18 cellular contexts compared by ENCODE assay signal in the genomic region with DNA sequence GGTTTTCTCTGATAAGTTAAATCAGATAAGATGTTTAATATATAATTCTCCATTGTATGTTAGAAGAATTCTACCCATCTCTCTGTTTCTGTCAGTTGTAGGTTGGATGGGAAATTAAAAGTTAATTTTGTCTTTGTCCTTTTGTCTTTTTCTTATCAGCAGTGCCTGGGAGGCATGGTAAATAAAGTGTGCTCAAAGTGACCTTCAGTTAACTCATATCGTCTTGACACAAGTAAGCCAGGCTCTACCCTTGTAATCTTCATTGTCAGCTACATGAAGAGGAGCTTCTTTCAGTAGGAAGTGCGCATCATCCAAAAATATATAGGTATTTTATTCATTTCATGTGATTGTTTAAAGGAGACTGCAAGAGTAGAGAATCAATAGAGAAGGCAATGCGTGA.
A peak's percentile ranks its signal among the peaks of the same experiment; 100 is the strongest.
DNase-seq lines count a peak whose midpoint lies in the region; ATAC-seq and TF ChIP-seq lines count a peak whose summit lies in the region.
"Had no signal": no experiment of that assay in that cellular context is flagged by ENCODE, and none has a peak within 500 bp of the region (broad histone marks: within the 10 kb centered on the region; RNA-seq: fewer than 3 reads in every experiment).

No MANE protein-coding gene starts in this region.

- H3K27ac ChIP-seq in heart left ventricle = peak overlapping the region in 8 of 12 donors; percentile 36 to 75 (median 55)
- H3K27ac ChIP-seq in right cardiac atrium (ENCODE audit: low read length) = no peak overlapping the region
- H3K27ac ChIP-seq in HEK293 (ENCODE audit: extremely low read depth, low read depth, low read length) = peak overlapping the region; percentile 74
- H3K27ac ChIP-seq in left ventricle myocardium inferior (replicated peaks) = peak overlapping the region; percentile 72
- H3K27ac ChIP-seq: HL-60 had no signal

- H3K4me3 ChIP-seq in heart left ventricle (no peak overlapping the region), right cardiac atrium (ENCODE audit: low read length) (no peak overlapping the region), HEK293 (ENCODE audit: low read depth, low read length) (no peak overlapping the region), left ventricle myocardium inferior (no peak overlapping the region)

- ATAC-seq in heart left ventricle = no peak
- no peak for ATAC-seq in right cardiac atrium
- ATAC-seq in GM18498 (IDR thresholded peaks at IDR 0.05; ENCODE audit: unreplicated experiment) = no peak

- H3K27me3 ChIP-seq in heart left ventricle (no peaks in the 10 kb centered on the region), right cardiac atrium (ENCODE audit: control insufficient read depth, insufficient read depth) (no peaks in the 10 kb centered on the region), left ventricle myocardium inferior (ENCODE audit: low read depth) (no peaks in the 10 kb centered on the region)

- POLR2A ChIA-PET in HEK293 (lab: Yijun Ruan, JAX) = interaction anchor here (0.5 to 2.6 kb wide), 3 partner anchors 9 to 139 kb away, joined by 3 to 8 read pairs (median 4); a partner anchor contains a TSS

- H3K36me3 ChIP-seq in heart left ventricle (no peaks in the 10 kb centered on the region), HEK293 (ENCODE audit: control insufficient read depth in 2 of 2, insufficient read depth in 1 of 2, low read length in 2 of 2) (no peaks in the 10 kb centered on the region), left ventricle myocardium inferior (no peaks in the 10 kb centered on the region)

- WGBS in heart left ventricle, 4 donors = 52 to 58% (median 56%) methylated on average over 3 of the region's 3 CpGs
- 60% methylated on average over 3 of the region's 3 CpGs for WGBS in right cardiac atrium

- H3K9me3 ChIP-seq in heart left ventricle (no peaks in the 10 kb centered on the region), right cardiac atrium (ENCODE audit: control insufficient read depth, low read length) (no peaks in the 10 kb centered on the region), HEK293 (ENCODE audit: control insufficient read depth, insufficient read depth, low read depth, low read length) (no peaks in the 10 kb centered on the region), left ventricle myocardium inferior (replicated peaks) (no peaks in the 10 kb centered on the region)

- H3K36me3 Mint-ChIP-seq in mesothelial cell of epicardium = no peaks in the 10 kb centered on the region
- H3K36me3 Mint-ChIP-seq: CD4-positive, alpha-beta memory T cell had no signal

- TF ChIP-seq POLR2A in heart left ventricle (IDR thresholded peaks at IDR 0.05) = no peak

- peaks cover 5% of the 10 kb centered on the region for H3K9me3 Mint-ChIP-seq in mesothelial cell of epicardium
- H3K9me3 Mint-ChIP-seq: CD4-positive, alpha-beta memory T cell had no signal

- intact Hi-C loops in heart left ventricle (cut with DNase I) (loop anchor here in 1 of 10 donors (10.0 kb wide), 1 partner anchor 139 kb away; a partner anchor contains a TSS), right cardiac atrium (cut with DNase I) (loop anchor here in 1 of 4 donors (10.0 kb wide), 1 partner anchor 139 kb away; a partner anchor contains a TSS), left ventricle myocardium inferior (cut with micrococcal nuclease) (no loop called here)

- no peak overlapping the region for H3K4me3 Mint-ChIP-seq in mesothelial cell of epicardium
- H3K4me3 Mint-ChIP-seq: B cell; CD4-positive, alpha-beta memory T cell had no signal

- peaks cover 46% of the 10 kb centered on the region for H3K4me1 Mint-ChIP-seq in mesothelial cell of epicardium

- H3K27me3 Mint-ChIP-seq in mesothelial cell of epicardium (ENCODE audit: low read depth) = no peaks in the 10 kb centered on the region

- CTCF ChIA-PET in HEK293 (lab: Yijun Ruan, JAX) = interaction anchor here (0.6 to 0.7 kb wide), 2 partner anchors 217 to 350 kb away, joined by 3 to 4 read pairs; no protein-coding TSS in a partner anchor

- peaks cover 0 to 29% (median 6%) of the 10 kb centered on the region in 12 donors for H3K4me1 ChIP-seq in heart left ventricle
- no peaks in the 10 kb centered on the region for H3K4me1 ChIP-seq in right cardiac atrium (ENCODE audit: control insufficient read depth, insufficient read depth, low read length)
- H3K4me1 ChIP-seq in HEK293 (ENCODE audit: control insufficient read depth, insufficient read depth, low read length) = peaks cover 24% of the 10 kb centered on the region
- peaks cover 30% of the 10 kb centered on the region for H3K4me1 ChIP-seq in left ventricle myocardium inferior

- TF ChIP-seq CTCF in heart left ventricle (IDR thresholded peaks at IDR 0.05) (no peak), HEK293 (tag by site-specific recombination; IDR thresholded peaks at IDR 0.05) (no peak), left ventricle myocardium inferior (IDR thresholded peaks at IDR 0.05; ENCODE audit: borderline replicate concordance) (no peak), mesothelial cell of epicardium (IDR thresholded peaks at IDR 0.05; ENCODE audit: unreplicated experiment) (no peak)

- peak overlapping the region; percentile 86 for H3K27ac Mint-ChIP-seq in mesothelial cell of epicardium
- H3K27ac Mint-ChIP-seq: B cell; CD4-positive, alpha-beta memory T cell had no signal

- DNase-seq in heart left ventricle (no peak), right cardiac atrium (no peak), left ventricle myocardium inferior (no peak), mesothelial cell of epicardium (ENCODE audit: low spot score in 2 of 2, unreplicated experiment in 2 of 2) (no peak), NCI-H1436 (lab: John Stamatoyannopoulos, UW) (no peak), NCI-H82 (lab: John Stamatoyannopoulos, UW) (no peak)
- DNase-seq: C1 segment of cervical spinal cord; CD4-positive, alpha-beta memory T cell; COR-L47; DMS153; DMS79 treated with DMSO at 0.1 percent for 48 hours; EL; HCEC 1CT; IMR-90 had no signal

TF ChIP-seq in HEK293, 187 proteins besides CTCF, POLR2A, EP300 and RAD21:
- no peak for TF ChIP-seq SCRT2 (tag by site-specific recombination; IDR thresholded peaks at IDR 0.05)
- TF ChIP-seq ZNF350 (tag by site-specific recombination; IDR thresholded peaks at IDR 0.05) = no peak
- TF ChIP-seq, protein P1, sequence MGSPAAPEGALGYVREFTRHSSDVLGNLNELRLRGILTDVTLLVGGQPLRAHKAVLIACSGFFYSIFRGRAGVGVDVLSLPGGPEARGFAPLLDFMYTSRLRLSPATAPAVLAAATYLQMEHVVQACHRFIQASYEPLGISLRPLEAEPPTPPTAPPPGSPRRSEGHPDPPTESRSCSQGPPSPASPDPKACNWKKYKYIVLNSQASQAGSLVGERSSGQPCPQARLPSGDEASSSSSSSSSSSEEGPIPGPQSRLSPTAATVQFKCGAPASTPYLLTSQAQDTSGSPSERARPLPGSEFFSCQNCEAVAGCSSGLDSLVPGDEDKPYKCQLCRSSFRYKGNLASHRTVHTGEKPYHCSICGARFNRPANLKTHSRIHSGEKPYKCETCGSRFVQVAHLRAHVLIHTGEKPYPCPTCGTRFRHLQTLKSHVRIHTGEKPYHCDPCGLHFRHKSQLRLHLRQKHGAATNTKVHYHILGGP (tag by site-specific recombination; IDR thresholded peaks at IDR 0.05) = no peak
- TF ChIP-seq WT1 (tag by site-specific recombination; IDR thresholded peaks at IDR 0.05) = no peak
- TF ChIP-seq ZNF239 (tag by site-specific recombination; IDR thresholded peaks at IDR 0.05) = no peak
- no peak for TF ChIP-seq ZNF366 (tag by site-specific recombination; conservative IDR thresholded peaks at IDR 0.05)
- TF ChIP-seq ZNF169 (tag by site-specific recombination; IDR thresholded peaks at IDR 0.05) = no peak
- no peak for TF ChIP-seq ZNF571 (tag by site-specific recombination; IDR thresholded peaks at IDR 0.05)
- no peak for TF ChIP-seq ZBTB7A (tag by site-specific recombination; IDR thresholded peaks at IDR 0.05; ENCODE audit: low read depth)
- TF ChIP-seq ZNF10 (tag by site-specific recombination; IDR thresholded peaks at IDR 0.05) = no peak
- TF ChIP-seq GLIS1 (tag by site-specific recombination; IDR thresholded peaks at IDR 0.05) = peak; percentile 41
- TF ChIP-seq ZNF37A (tag by site-specific recombination; IDR thresholded peaks at IDR 0.05) = no peak
- 0 out of 2 replicates have a peak, but pooled peaks have one; percentile 1 for TF ChIP-seq TCF7L2 (IDR thresholded peaks at IDR 0.05; ENCODE audit: borderline replicate concordance, low read depth, low read length)
- TF ChIP-seq HOXD13 (CRISPR knock-in tag; IDR thresholded peaks at IDR 0.05; ENCODE audit: borderline replicate concordance) = no peak
- TF ChIP-seq FEZF1 (tag by site-specific recombination; IDR thresholded peaks at IDR 0.05) = no peak
